In the genomic region with DNA sequence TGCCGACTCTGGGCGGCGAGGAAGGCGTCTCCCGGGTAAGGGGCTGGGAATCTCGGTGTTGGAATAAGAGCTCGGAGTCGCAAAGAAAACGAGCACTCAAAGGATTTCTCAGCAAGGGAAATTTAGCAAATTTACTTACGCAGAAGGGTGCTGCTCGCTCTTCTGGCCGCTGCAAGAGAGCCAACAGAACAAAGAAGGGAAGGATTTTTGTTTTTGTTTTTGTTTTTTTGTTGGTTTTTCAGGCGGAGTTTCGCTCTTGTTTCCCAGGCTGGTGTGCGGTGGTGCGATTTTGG, we compare ENCODE assay signal across 2 cellular contexts.
TF ChIP-seq lines count a peak whose summit lies in the region.

No MANE protein-coding gene starts in this region.

TF ChIP-seq in GM23338, 12 proteins besides CTCF, POLR2A, EP300 and RAD21:
- TF ChIP-seq, protein P1, sequence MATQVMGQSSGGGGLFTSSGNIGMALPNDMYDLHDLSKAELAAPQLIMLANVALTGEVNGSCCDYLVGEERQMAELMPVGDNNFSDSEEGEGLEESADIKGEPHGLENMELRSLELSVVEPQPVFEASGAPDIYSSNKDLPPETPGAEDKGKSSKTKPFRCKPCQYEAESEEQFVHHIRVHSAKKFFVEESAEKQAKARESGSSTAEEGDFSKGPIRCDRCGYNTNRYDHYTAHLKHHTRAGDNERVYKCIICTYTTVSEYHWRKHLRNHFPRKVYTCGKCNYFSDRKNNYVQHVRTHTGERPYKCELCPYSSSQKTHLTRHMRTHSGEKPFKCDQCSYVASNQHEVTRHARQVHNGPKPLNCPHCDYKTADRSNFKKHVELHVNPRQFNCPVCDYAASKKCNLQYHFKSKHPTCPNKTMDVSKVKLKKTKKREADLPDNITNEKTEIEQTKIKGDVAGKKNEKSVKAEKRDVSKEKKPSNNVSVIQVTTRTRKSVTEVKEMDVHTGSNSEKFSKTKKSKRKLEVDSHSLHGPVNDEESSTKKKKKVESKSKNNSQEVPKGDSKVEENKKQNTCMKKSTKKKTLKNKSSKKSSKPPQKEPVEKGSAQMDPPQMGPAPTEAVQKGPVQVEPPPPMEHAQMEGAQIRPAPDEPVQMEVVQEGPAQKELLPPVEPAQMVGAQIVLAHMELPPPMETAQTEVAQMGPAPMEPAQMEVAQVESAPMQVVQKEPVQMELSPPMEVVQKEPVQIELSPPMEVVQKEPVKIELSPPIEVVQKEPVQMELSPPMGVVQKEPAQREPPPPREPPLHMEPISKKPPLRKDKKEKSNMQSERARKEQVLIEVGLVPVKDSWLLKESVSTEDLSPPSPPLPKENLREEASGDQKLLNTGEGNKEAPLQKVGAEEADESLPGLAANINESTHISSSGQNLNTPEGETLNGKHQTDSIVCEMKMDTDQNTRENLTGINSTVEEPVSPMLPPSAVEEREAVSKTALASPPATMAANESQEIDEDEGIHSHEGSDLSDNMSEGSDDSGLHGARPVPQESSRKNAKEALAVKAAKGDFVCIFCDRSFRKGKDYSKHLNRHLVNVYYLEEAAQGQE (IDR thresholded peaks at IDR 0.05; ENCODE audit: unreplicated experiment): peak; percentile 4
- no peak for TF ChIP-seq EZH2 (IDR thresholded peaks at IDR 0.05; ENCODE audit: low read depth, unreplicated experiment)
- TF ChIP-seq, protein P2, sequence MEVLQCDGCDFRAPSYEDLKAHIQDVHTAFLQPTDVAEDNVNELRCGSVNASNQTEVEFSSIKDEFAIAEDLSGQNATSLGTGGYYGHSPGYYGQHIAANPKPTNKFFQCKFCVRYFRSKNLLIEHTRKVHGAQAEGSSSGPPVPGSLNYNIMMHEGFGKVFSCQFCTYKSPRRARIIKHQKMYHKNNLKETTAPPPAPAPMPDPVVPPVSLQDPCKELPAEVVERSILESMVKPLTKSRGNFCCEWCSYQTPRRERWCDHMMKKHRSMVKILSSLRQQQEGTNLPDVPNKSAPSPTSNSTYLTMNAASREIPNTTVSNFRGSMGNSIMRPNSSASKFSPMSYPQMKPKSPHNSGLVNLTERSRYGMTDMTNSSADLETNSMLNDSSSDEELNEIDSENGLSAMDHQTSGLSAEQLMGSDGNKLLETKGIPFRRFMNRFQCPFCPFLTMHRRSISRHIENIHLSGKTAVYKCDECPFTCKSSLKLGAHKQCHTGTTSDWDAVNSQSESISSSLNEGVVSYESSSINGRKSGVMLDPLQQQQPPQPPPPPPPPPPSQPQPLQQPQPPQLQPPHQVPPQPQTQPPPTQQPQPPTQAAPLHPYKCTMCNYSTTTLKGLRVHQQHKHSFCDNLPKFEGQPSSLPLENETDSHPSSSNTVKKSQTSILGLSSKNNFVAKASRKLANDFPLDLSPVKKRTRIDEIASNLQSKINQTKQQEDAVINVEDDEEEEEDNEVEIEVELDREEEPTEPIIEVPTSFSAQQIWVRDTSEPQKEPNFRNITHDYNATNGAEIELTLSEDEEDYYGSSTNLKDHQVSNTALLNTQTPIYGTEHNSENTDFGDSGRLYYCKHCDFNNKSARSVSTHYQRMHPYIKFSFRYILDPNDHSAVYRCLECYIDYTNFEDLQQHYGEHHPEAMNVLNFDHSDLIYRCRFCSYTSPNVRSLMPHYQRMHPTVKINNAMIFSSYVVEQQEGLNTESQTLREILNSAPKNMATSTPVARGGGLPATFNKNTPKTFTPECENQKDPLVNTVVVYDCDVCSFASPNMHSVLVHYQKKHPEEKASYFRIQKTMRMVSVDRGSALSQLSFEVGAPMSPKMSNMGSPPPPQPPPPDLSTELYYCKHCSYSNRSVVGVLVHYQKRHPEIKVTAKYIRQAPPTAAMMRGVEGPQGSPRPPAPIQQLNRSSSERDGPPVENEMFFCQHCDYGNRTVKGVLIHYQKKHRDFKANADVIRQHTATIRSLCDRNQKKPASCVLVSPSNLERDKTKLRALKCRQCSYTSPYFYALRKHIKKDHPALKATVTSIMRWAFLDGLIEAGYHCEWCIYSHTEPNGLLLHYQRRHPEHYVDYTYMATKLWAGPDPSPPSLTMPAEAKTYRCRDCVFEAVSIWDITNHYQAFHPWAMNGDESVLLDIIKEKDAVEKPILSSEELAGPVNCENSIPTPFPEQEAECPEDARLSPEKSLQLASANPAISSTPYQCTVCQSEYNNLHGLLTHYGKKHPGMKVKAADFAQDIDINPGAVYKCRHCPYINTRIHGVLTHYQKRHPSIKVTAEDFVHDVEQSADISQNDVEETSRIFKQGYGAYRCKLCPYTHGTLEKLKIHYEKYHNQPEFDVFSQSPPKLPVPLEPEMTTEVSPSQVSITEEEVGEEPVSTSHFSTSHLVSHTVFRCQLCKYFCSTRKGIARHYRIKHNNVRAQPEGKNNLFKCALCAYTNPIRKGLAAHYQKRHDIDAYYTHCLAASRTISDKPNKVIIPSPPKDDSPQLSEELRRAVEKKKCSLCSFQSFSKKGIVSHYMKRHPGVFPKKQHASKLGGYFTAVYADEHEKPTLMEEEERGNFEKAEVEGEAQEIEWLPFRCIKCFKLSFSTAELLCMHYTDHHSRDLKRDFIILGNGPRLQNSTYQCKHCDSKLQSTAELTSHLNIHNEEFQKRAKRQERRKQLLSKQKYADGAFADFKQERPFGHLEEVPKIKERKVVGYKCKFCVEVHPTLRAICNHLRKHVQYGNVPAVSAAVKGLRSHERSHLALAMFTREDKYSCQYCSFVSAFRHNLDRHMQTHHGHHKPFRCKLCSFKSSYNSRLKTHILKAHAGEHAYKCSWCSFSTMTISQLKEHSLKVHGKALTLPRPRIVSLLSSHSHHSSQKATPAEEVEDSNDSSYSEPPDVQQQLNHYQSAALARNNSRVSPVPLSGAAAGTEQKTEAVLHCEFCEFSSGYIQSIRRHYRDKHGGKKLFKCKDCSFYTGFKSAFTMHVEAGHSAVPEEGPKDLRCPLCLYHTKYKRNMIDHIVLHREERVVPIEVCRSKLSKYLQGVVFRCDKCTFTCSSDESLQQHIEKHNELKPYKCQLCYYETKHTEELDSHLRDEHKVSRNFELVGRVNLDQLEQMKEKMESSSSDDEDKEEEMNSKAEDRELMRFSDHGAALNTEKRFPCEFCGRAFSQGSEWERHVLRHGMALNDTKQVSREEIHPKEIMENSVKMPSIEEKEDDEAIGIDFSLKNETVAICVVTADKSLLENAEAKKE (CRISPR knock-in tag; IDR thresholded peaks at IDR 0.05): no peak
- TF ChIP-seq, protein P3, sequence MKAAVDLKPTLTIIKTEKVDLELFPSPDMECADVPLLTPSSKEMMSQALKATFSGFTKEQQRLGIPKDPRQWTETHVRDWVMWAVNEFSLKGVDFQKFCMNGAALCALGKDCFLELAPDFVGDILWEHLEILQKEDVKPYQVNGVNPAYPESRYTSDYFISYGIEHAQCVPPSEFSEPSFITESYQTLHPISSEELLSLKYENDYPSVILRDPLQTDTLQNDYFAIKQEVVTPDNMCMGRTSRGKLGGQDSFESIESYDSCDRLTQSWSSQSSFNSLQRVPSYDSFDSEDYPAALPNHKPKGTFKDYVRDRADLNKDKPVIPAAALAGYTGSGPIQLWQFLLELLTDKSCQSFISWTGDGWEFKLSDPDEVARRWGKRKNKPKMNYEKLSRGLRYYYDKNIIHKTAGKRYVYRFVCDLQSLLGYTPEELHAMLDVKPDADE (IDR thresholded peaks at IDR 0.05): no peak

TF ChIP-seq in WTC11, 78 proteins besides CTCF, POLR2A, EP300 and RAD21 (continued from another document):
- TF ChIP-seq, protein P4, sequence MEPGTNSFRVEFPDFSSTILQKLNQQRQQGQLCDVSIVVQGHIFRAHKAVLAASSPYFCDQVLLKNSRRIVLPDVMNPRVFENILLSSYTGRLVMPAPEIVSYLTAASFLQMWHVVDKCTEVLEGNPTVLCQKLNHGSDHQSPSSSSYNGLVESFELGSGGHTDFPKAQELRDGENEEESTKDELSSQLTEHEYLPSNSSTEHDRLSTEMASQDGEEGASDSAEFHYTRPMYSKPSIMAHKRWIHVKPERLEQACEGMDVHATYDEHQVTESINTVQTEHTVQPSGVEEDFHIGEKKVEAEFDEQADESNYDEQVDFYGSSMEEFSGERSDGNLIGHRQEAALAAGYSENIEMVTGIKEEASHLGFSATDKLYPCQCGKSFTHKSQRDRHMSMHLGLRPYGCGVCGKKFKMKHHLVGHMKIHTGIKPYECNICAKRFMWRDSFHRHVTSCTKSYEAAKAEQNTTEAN (CRISPR knock-in tag; IDR thresholded peaks at IDR 0.05): 0 out of 2 replicates have a peak, but pooled peaks have one; percentile 13
- TF ChIP-seq, protein P5, sequence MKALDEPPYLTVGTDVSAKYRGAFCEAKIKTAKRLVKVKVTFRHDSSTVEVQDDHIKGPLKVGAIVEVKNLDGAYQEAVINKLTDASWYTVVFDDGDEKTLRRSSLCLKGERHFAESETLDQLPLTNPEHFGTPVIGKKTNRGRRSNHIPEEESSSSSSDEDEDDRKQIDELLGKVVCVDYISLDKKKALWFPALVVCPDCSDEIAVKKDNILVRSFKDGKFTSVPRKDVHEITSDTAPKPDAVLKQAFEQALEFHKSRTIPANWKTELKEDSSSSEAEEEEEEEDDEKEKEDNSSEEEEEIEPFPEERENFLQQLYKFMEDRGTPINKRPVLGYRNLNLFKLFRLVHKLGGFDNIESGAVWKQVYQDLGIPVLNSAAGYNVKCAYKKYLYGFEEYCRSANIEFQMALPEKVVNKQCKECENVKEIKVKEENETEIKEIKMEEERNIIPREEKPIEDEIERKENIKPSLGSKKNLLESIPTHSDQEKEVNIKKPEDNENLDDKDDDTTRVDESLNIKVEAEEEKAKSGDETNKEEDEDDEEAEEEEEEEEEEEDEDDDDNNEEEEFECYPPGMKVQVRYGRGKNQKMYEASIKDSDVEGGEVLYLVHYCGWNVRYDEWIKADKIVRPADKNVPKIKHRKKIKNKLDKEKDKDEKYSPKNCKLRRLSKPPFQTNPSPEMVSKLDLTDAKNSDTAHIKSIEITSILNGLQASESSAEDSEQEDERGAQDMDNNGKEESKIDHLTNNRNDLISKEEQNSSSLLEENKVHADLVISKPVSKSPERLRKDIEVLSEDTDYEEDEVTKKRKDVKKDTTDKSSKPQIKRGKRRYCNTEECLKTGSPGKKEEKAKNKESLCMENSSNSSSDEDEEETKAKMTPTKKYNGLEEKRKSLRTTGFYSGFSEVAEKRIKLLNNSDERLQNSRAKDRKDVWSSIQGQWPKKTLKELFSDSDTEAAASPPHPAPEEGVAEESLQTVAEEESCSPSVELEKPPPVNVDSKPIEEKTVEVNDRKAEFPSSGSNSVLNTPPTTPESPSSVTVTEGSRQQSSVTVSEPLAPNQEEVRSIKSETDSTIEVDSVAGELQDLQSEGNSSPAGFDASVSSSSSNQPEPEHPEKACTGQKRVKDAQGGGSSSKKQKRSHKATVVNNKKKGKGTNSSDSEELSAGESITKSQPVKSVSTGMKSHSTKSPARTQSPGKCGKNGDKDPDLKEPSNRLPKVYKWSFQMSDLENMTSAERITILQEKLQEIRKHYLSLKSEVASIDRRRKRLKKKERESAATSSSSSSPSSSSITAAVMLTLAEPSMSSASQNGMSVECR (CRISPR knock-in tag; IDR thresholded peaks at IDR 0.05; ENCODE audit: borderline replicate concordance): no peak
